In the genomic region with DNA sequence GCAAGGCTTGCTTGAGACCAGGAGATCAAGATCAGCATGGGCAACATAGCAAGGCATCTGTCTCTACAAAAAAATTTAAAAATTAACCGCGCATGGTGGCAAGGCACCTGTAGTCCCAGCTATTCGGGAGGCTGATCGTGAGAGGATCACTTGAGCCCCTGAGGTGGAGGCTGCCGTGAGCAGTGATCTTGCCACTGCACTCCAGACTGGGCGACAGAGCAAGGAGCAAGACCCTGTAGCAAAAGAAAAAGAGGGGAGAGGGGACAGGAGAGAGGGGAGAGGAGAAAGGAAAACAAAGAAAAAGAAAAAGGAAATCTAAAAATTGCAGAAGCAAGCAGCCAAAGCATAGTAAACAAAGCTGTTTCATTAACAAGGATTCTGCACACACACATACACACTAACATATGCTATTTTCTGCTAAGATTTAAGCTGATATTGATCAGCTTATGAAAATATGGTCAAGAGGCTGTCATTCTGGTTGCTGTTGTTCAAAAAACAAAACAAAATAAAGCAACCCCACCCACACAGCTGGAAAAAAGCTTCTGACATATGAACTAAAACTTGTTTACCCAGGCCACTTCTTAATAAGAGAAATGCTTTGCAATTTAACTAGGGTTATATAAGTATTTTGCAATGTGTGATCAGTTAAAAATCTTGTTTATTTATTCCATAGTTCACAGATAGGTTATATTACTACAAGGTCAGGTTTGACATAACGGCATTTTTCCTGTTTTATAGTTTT, we compare ENCODE assay signal across 1 cellular context.
A peak's percentile ranks its signal among the peaks of the same experiment; 100 is the strongest.
TF ChIP-seq lines count a peak whose summit lies in the region.

No MANE protein-coding gene starts in this region.

TF ChIP-seq in HepG2, 621 proteins besides CTCF, POLR2A, EP300 and RAD21:
- no peak for TF ChIP-seq GABPA (IDR thresholded peaks at IDR 0.05; ENCODE audit: low read depth, low read length)
- TF ChIP-seq GABPA (CRISPR knock-in tag; IDR thresholded peaks at IDR 0.05; ENCODE audit: low read depth) = no peak
- TF ChIP-seq, protein P1, sequence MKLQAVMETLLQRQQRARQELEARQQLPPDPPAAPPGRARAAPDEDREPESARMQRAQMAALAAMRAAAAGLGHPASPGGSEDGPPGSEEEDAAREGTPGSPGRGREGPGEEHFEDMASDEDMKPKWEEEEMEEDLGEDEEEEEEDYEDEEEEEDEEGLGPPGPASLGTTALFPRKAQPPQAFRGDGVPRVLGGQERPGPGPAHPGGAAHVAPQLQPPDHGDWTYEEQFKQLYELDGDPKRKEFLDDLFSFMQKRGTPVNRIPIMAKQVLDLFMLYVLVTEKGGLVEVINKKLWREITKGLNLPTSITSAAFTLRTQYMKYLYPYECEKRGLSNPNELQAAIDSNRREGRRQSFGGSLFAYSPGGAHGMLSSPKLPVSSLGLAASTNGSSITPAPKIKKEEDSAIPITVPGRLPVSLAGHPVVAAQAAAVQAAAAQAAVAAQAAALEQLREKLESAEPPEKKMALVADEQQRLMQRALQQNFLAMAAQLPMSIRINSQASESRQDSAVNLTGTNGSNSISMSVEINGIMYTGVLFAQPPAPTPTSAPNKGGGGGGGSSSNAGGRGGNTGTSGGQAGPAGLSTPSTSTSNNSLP (IDR thresholded peaks at IDR 0.05; ENCODE audit: low read depth, low read length) = 0 out of 2 replicates have a peak, but pooled peaks have one; percentile 21
- TF ChIP-seq SALL1 (CRISPR knock-in tag; IDR thresholded peaks at IDR 0.05) = 0 out of 2 replicates have a peak, but pooled peaks have one; percentile 16
- TF ChIP-seq ZNF121 (CRISPR knock-in tag; IDR thresholded peaks at IDR 0.05) = 0 out of 2 replicates have a peak, but pooled peaks have one; percentile 49
- no peak for TF ChIP-seq SYNCRIP (IDR thresholded peaks at IDR 0.05; ENCODE audit: insufficient read depth, low read depth, low read length)
- peak; percentile 51 for TF ChIP-seq SAP130 (CRISPR knock-in tag; IDR thresholded peaks at IDR 0.05; ENCODE audit: low read depth)
- TF ChIP-seq CEBPG (CRISPR knock-in tag; IDR thresholded peaks at IDR 0.05) = peak; percentile 23; the same call in 1 of the 2 replicates
- TF ChIP-seq NR2C2 (CRISPR knock-in tag; IDR thresholded peaks at IDR 0.05; ENCODE audit: borderline replicate concordance) = 0 out of 2 replicates have a peak, but pooled peaks have one; percentile 13
- no peak for TF ChIP-seq ZNF550 (CRISPR knock-in tag; IDR thresholded peaks at IDR 0.05; ENCODE audit: borderline replicate concordance)
- TF ChIP-seq CREM (IDR thresholded peaks at IDR 0.05) = 0 out of 2 replicates have a peak, but pooled peaks have one; percentile 27
- TF ChIP-seq CREM (CRISPR knock-in tag; IDR thresholded peaks at IDR 0.05) = no peak
- TF ChIP-seq RARA (CRISPR knock-in tag; IDR thresholded peaks at IDR 0.05) = peak; percentile 51; the same call in 1 of the 2 replicates
- TF ChIP-seq GATAD2A (CRISPR knock-in tag; IDR thresholded peaks at IDR 0.05) = peak; percentile 21; the same call in 1 of the 2 replicates
- no peak for TF ChIP-seq CHCHD3 (CRISPR knock-in tag; IDR thresholded peaks at IDR 0.05)
- 0 out of 2 replicates have a peak, but pooled peaks have one; percentile 49 for TF ChIP-seq FOXA3 (CRISPR knock-in tag; IDR thresholded peaks at IDR 0.05)
- TF ChIP-seq, protein P2, sequence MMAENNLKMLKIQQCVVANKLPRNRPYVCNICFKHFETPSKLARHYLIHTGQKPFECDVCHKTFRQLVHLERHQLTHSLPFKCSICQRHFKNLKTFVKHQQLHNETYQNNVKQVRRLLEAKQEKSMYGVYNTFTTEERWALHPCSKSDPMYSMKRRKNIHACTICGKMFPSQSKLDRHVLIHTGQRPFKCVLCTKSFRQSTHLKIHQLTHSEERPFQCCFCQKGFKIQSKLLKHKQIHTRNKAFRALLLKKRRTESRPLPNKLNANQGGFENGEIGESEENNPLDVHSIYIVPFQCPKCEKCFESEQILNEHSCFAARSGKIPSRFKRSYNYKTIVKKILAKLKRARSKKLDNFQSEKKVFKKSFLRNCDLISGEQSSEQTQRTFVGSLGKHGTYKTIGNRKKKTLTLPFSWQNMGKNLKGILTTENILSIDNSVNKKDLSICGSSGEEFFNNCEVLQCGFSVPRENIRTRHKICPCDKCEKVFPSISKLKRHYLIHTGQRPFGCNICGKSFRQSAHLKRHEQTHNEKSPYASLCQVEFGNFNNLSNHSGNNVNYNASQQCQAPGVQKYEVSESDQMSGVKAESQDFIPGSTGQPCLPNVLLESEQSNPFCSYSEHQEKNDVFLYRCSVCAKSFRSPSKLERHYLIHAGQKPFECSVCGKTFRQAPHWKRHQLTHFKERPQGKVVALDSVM (CRISPR knock-in tag; IDR thresholded peaks at IDR 0.05) = peak; percentile 93
